Comparison of ENCODE assay signal across 8 cellular contexts in the genomic region with DNA sequence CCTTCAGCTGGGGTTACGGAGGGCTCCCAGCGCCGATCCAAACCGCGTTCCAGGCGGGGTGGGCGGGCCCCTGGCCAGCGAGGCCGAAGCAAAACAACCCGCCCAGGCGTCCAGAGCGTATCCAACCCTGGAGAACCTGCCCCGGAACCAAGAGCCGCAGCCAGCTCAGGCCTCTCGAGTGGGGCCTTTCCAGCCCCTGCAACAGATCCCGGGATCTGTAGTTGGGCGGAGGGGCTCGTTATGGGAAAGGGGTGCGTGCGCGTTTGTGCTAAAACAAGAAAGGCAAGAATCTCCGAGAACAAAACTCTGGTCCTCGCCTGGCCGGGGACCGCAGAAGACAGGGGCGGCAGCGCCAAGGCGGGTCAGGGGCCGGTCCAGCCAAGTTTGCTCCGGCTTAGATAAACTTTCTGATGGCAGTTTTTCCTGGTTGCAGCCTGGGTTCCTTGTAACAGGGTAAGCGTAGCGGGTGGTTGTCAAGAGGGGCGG. TPM values are rescaled to one million over a fixed set of nuclear protein-coding genes. Genes with fewer than 3 reads are reported as not detected.
DNase-seq lines count a peak whose midpoint lies in the region; ATAC-seq and TF ChIP-seq lines count a peak whose summit lies in the region.

No MANE protein-coding gene starts in this region.

- POLR2A ChIA-PET in BJ (lab: Charles Lee): interaction anchor here (0.6 to 1.6 kb wide), 5 partner anchors 12 to 1250 kb away, joined by 3 to 13 read pairs (median 4); a partner anchor contains a TSS

- no peak for TF ChIP-seq CTCF in BJ (IDR thresholded peaks at IDR 0.05; ENCODE audit: insufficient read depth, low read depth, low read length)

- no peaks in the 10 kb centered on the region for H3K27me3 ChIP-seq in BJ (ENCODE audit: control insufficient read depth, insufficient read depth, low read length)

- H3K4me3 ChIP-seq in BJ (ENCODE audit: low read depth, low read length): peak overlapping the region; percentile 71

- DNase-seq in BJ (ENCODE audit: low read depth) (no peak), HuH-7 (ENCODE audit: low spot score) (peak; percentile 64), anterior cingulate cortex (lab: John Stamatoyannopoulos, UW) (peak in 41 of 58 donors; percentile 16 to 78 (median 49)), hepatic stellate cell (ENCODE audit: low spot score) (peak; percentile 79), pulmonary artery endothelial cell (ENCODE audit: low read depth, low spot score) (peak; percentile 30), NOMO-1 treated with DMSO at 0.1 percent for 48 hours (lab: John Stamatoyannopoulos, UW; ENCODE audit: unreplicated experiment) (no peak), NCI-H2171 treated with DMSO at 0.1 percent for 48 hours (lab: John Stamatoyannopoulos, UW) (no peak)

- CTCF ChIA-PET in BJ (lab: Yijun Ruan, JAX): interaction anchor here (0.8 to 1.1 kb wide), 2 partner anchors 22 to 28 kb away, joined by 3 read pairs; no protein-coding TSS in a partner anchor

- ATAC-seq in HG03460 (IDR thresholded peaks at IDR 0.05; ENCODE audit: unreplicated experiment): no peak

- H3K36me3 ChIP-seq in BJ (ENCODE audit: control insufficient read depth, insufficient read depth, low read length): no peaks in the 10 kb centered on the region

RNA-seq across cellular contexts. Expression of a gene that starts 0.5 kb away (rescaled TPM):
- polyA plus RNA-seq in BJ (2011; rRNA removed): 25.2 and 29.4 TPM in 2 replicates
- 53.3 and 69.2 TPM in 2 replicates for polyA minus RNA-seq in BJ (2011; rRNA and poly(A)+ RNA removed)
- 79.8 and 104 TPM in 2 replicates for total RNA-seq in pulmonary artery endothelial cell

Comparison
In these comparisons a context has a peak if more than half of its experiments do, and no peak if none do; other contexts are left out.
1. DNase-seq: peak in HuH-7 (single experiment), anterior cingulate cortex (41 of 58), hepatic stellate cell (single experiment) and pulmonary artery endothelial cell (single experiment); none in BJ (single experiment), NOMO-1 treated with DMSO at 0.1 percent for 48 hours (single experiment) and NCI-H2171 treated with DMSO at 0.1 percent for 48 hours (single experiment).